ENCODE assay signal across 8 cellular contexts in the genomic region with DNA sequence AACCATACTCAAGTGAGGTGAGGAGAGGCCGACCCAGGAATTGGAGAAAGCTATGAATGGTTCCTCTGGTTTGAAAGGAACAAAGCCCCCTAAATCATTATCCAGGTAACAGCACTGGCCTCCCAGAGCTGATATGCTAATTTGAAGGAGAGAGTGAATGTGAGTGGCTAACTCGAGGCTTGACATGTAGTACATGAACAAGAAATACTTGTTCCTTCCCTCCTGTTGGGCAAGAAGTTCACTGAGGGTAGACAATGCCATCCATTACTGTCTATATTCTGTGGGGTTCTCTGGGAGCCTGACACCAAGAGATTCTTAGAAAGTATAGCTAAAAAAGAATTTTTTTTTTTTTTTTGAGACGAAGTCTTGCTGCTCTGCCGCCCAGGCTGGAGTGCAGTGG.
"Had no signal": no experiment of that assay in that cellular context is flagged by ENCODE, and none has a peak within 500 bp of the region (broad histone marks: within the 10 kb centered on the region; RNA-seq: fewer than 3 reads in every experiment).

No MANE protein-coding gene starts in this region.

- H3K4me1 ChIP-seq: HAP-1 had no signal

- H3K9me3 ChIP-seq: HAP-1 had no signal

- ATAC-seq: HCT116, HepG2 had no signal

- H3K27ac ChIP-seq: GM23248, HL-60 had no signal

- H3K36me3 ChIP-seq: HAP-1 had no signal

- H3K27ac Mint-ChIP-seq: IgD-negative memory B cell had no signal

- H3K27me3 Mint-ChIP-seq: IgD-negative memory B cell had no signal

- H3K4me3 ChIP-seq: GM23248, HAP-1 had no signal

- H3K4me1 Mint-ChIP-seq: IgD-negative memory B cell had no signal

- DNase-seq: GM23248, GOT3, H7 had no signal

- H3K4me3 Mint-ChIP-seq: IgD-negative memory B cell had no signal
